ENCODE assay signal across 8 cellular contexts in genomic region chr16:4766875-4767628, GRCh38.
DNase-seq lines count a peak whose midpoint lies in the region; FAIRE-seq and TF ChIP-seq lines count a peak whose summit lies in the region.

TSS of gene ZNF500 (minus strand) at chr16:4767162. CDS start at chr16:4765978, 1,184 bp downstream.

- H3K27me3 Mint-ChIP-seq in nephron progenitor cell (ENCODE audit: low read depth, poor library complexity), result no peaks in the 10 kb centered on the region
- no peaks in the 10 kb centered on the region for H3K27me3 Mint-ChIP-seq in stimulated activated naive CD8-positive, alpha-beta T cell treated with anti-CD3 and anti-CD28 coated beads, Interleukin-15, Interleukin-2, amounts not matched to agents 100 ng/mL and 50 ng/mL, for 24 hours

- peaks cover 6% of the 10 kb centered on the region for H3K36me3 Mint-ChIP-seq in nephron progenitor cell (ENCODE audit: low read depth)
- H3K36me3 Mint-ChIP-seq in stimulated activated naive CD8-positive, alpha-beta T cell treated with anti-CD3 and anti-CD28 coated beads, Interleukin-15, Interleukin-2, amounts not matched to agents 100 ng/mL and 50 ng/mL, for 24 hours (ENCODE audit: low read depth), result peaks cover 13% of the 10 kb centered on the region

- H3K27me3 ChIP-seq in MM.1S (replicated peaks; ENCODE audit: insufficient read depth, low read length), result no peaks in the 10 kb centered on the region

- H3K27ac ChIP-seq in MM.1S (ENCODE audit: low read length), result no peak within 1 kb of the TSS; the same call in 1 of the 2 replicates

- TF ChIP-seq CTCF in MM.1S (IDR thresholded peaks at IDR 0.05; ENCODE audit: low read length), result no peak
- no peak for TF ChIP-seq CTCF in nephron progenitor cell (IDR thresholded peaks at IDR 0.05)

- H3F3A ChIP-seq in MM.1S (ENCODE audit: insufficient read depth, low read length), result peaks cover 17% of the 10 kb centered on the region; the same call in 1 of the 2 replicates

- H3K4me3 Mint-ChIP-seq in nephron progenitor cell, result peak within 1 kb of the TSS; percentile 88
- H3K4me3 Mint-ChIP-seq in stimulated activated naive CD8-positive, alpha-beta T cell treated with anti-CD3 and anti-CD28 coated beads, Interleukin-15, Interleukin-2, amounts not matched to agents 100 ng/mL and 50 ng/mL, for 24 hours, result peak within 1 kb of the TSS; percentile 88

- H3K9me2 ChIP-seq in MM.1S (replicated peaks; ENCODE audit: insufficient read depth, low read length), result no peaks in the 10 kb centered on the region

- DNase-seq in HCEC 1CT (peak; percentile 89), MM.1S (peak; percentile 97), SHP77 treated with DMSO at 0.1 percent for 48 hours (lab: John Stamatoyannopoulos, UW) (peak; percentile 94), fibroblast of the conjunctiva (ENCODE audit: low read depth) (peak; percentile 92), nephron progenitor cell (peak; percentile 99)
- DNase-seq in activated effector memory CD4-positive, alpha-beta T cell treated with anti-CD3 and anti-CD28 coated beads, Interleukin-2, amount 50 U/mL, for 16 hours, result peak; percentile 99

- peak; percentile 97 for FAIRE-seq in G401.6 (lab: Jason Lieb, UNC)

- H3K27ac Mint-ChIP-seq in nephron progenitor cell, result peak within 1 kb of the TSS; percentile 91
- peak within 1 kb of the TSS; percentile 91 for H3K27ac Mint-ChIP-seq in stimulated activated naive CD8-positive, alpha-beta T cell treated with anti-CD3 and anti-CD28 coated beads, Interleukin-15, Interleukin-2, amounts not matched to agents 100 ng/mL and 50 ng/mL, for 24 hours

- H4K20me1 ChIP-seq in MM.1S (ENCODE audit: insufficient read depth, low read length), result no peaks in the 10 kb centered on the region

- peak within 1 kb of the TSS; percentile 94 for H3K4me2 ChIP-seq in MM.1S (ENCODE audit: low read depth, low read length)

- no peaks in the 10 kb centered on the region for H3K36me3 ChIP-seq in MM.1S (replicated peaks; ENCODE audit: insufficient read depth, low read length)

- H3K79me2 ChIP-seq in MM.1S (ENCODE audit: low read length), result peaks cover 19% of the 10 kb centered on the region

- no peaks in the 10 kb centered on the region for H3K9me3 ChIP-seq in MM.1S (replicated peaks; ENCODE audit: insufficient read depth, low read length)

- H3K9me3 Mint-ChIP-seq in nephron progenitor cell, result no peaks in the 10 kb centered on the region
- no peaks in the 10 kb centered on the region for H3K9me3 Mint-ChIP-seq in stimulated activated naive CD8-positive, alpha-beta T cell treated with anti-CD3 and anti-CD28 coated beads, Interleukin-15, Interleukin-2, amounts not matched to agents 100 ng/mL and 50 ng/mL, for 24 hours

- H3K4me3 ChIP-seq in MM.1S (ENCODE audit: low read length), result peak within 1 kb of the TSS; percentile 99

- peaks cover 10% of the 10 kb centered on the region; the same call in 1 of the 2 replicates for H3K4me1 ChIP-seq in MM.1S (ENCODE audit: low read length)

- H3K9ac ChIP-seq in MM.1S (ENCODE audit: low read length), result peak within 1 kb of the TSS; percentile 93

- H3K4me1 Mint-ChIP-seq in nephron progenitor cell, result peaks cover 25% of the 10 kb centered on the region
- H3K4me1 Mint-ChIP-seq in stimulated activated naive CD8-positive, alpha-beta T cell treated with anti-CD3 and anti-CD28 coated beads, Interleukin-15, Interleukin-2, amounts not matched to agents 100 ng/mL and 50 ng/mL, for 24 hours (ENCODE audit: low read depth), result peaks cover 34% of the 10 kb centered on the region

- peak within 1 kb of the TSS; percentile 99 for H2AFZ ChIP-seq in MM.1S (ENCODE audit: low read length)
